In the genomic region with DNA sequence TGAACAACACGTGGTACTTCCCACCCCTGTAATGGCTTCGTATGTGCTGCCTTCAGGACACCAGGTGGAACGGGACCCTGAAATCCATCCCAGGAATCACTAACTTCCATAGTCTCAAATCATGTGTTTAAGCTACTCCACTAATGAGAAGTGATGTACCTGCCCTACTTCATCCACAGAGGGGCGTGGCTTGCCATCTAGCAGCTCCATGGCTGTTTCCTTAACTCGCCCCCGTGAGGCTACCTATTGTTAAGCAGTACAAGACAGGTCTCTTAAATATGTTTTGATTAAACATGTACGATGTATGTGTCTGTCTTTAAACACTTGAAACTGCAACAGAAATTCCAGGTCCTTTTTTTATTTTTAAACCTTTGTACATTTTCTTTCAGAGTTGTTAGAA, we compare ENCODE assay signal across 28 cellular contexts. TPM values are rescaled to one million over a fixed set of nuclear protein-coding genes. Genes with fewer than 3 reads are reported as not detected.
DNase-seq lines count a peak whose midpoint lies in the region; ATAC-seq and TF ChIP-seq lines count a peak whose summit lies in the region.
"Had no signal": no experiment of that assay in that cellular context is flagged by ENCODE, and none has a peak within 500 bp of the region (broad histone marks: within the 10 kb centered on the region; RNA-seq: fewer than 3 reads in every experiment).

No MANE protein-coding gene starts in this region.

- intact Hi-C loops in CD8-positive, alpha-beta T cell (cut with DNase I, micrococcal nuclease), result no loop called here
- intact Hi-C loops in HCT116 (cut with micrococcal nuclease) (no loop called here), left cardiac atrium (cut with DNase I) (no loop called here)

- no peaks in the 10 kb centered on the region for H3K27me3 Mint-ChIP-seq in CD8-positive, alpha-beta T cell (ENCODE audit: low read depth)
- H3K27me3 Mint-ChIP-seq in brain, result no peaks in the 10 kb centered on the region
- no peaks in the 10 kb centered on the region for H3K27me3 Mint-ChIP-seq in nephron (ENCODE audit: low read depth)
- H3K27me3 Mint-ChIP-seq in stimulated activated naive B cell treated with anti-CD40 and anti-IgM and Interleukin-4, amounts not matched to agents 10 μg/mL and 1 μg/mL and 100 μg/mL, for 72 hours, result no peaks in the 10 kb centered on the region
- H3K27me3 Mint-ChIP-seq: activated CD8-positive, alpha-beta memory T cell treated with anti-CD3 and anti-CD28 coated beads, Interleukin-2, amount 10 ng/mL, durations not matched to agents 7 days and 5 days; activated naive CD8-positive, alpha-beta T cell treated with anti-CD3 and anti-CD28 coated beads for 36 hours; type B pancreatic cell had no signal

- CTCF ChIA-PET in CD8-positive, alpha-beta T cell (lab: Charles Lee), result interaction anchor here (1.0 kb wide), 1 partner anchor 9 kb away, joined by 3 read pairs; no protein-coding TSS in a partner anchor
- CTCF ChIA-PET in HCT116 (lab: Charles Lee), result no interaction called here

- no peak for TF ChIP-seq RAD21 in HCT116 (IDR thresholded peaks at IDR 0.05; ENCODE audit: low read depth)

- H3K4me3 Mint-ChIP-seq in CD8-positive, alpha-beta T cell, result no peak overlapping the region
- no peak overlapping the region for H3K4me3 Mint-ChIP-seq in brain
- no peak overlapping the region for H3K4me3 Mint-ChIP-seq in nephron
- H3K4me3 Mint-ChIP-seq in stimulated activated naive B cell treated with anti-CD40 and anti-IgM and Interleukin-4, amounts not matched to agents 10 μg/mL and 1 μg/mL and 100 μg/mL, for 72 hours, result no peak overlapping the region
- H3K4me3 Mint-ChIP-seq: activated CD8-positive, alpha-beta memory T cell treated with anti-CD3 and anti-CD28 coated beads, Interleukin-2, amount 10 ng/mL, durations not matched to agents 7 days and 5 days; activated naive CD8-positive, alpha-beta T cell treated with anti-CD3 and anti-CD28 coated beads for 36 hours; endodermal cell; H9; immature natural killer cell; neural progenitor cell; type B pancreatic cell had no signal

- H3K4me1 ChIP-seq in CD8-positive, alpha-beta T cell (ENCODE audit: insufficient read depth, low read length), result peaks cover 13% of the 10 kb centered on the region
- H3K4me1 ChIP-seq in HCT116 (ENCODE audit: control insufficient read depth in 1 of 2, insufficient read depth in 2 of 2, low read length in 2 of 2), result peaks cover 0 to 10% of the 10 kb centered on the region in 2 experiments; a peak in 2 of 4 replicates

- no peaks in the 10 kb centered on the region for H3K36me3 ChIP-seq in CD8-positive, alpha-beta T cell (ENCODE audit: insufficient read depth, low read length)
- H3K36me3 ChIP-seq in HCT116 (ENCODE audit: control insufficient read depth in 1 of 2, insufficient read depth in 2 of 2, low read length in 2 of 2) (peaks cover 2 to 5% of the 10 kb centered on the region in 2 experiments; a peak in 2 of 4 replicates), brain microvascular endothelial cell (replicated peaks) (peaks cover 6% of the 10 kb centered on the region)
- H3K36me3 ChIP-seq: neural progenitor cell had no signal

- H2AFZ ChIP-seq in HCT116 (ENCODE audit: low read depth, low read length, poor library complexity, severe bottlenecking), result no peak overlapping the region
- H2AFZ ChIP-seq: neural progenitor cell had no signal

- peaks cover 20% of the 10 kb centered on the region for H3K4me1 Mint-ChIP-seq in CD8-positive, alpha-beta T cell (ENCODE audit: low read depth)
- peaks cover 33% of the 10 kb centered on the region for H3K4me1 Mint-ChIP-seq in brain
- peaks cover 40% of the 10 kb centered on the region for H3K4me1 Mint-ChIP-seq in nephron
- peaks cover 8 to 16% of the 10 kb centered on the region in 2 donors for H3K4me1 Mint-ChIP-seq in stimulated activated naive B cell treated with anti-CD40 and anti-IgM and Interleukin-4, amounts not matched to agents 10 μg/mL and 1 μg/mL and 100 μg/mL, for 72 hours

- no peaks in the 10 kb centered on the region for H3K79me2 ChIP-seq in HCT116 (ENCODE audit: insufficient read depth, low read length)

- no peak overlapping the region for H3K4me2 ChIP-seq in HCT116 (ENCODE audit: low read length)
- H3K4me2 ChIP-seq: neural progenitor cell had no signal

- peak in 1 of 7 experiments; percentile 42 for DNase-seq in CD8-positive, alpha-beta T cell
- DNase-seq in HCT116 (ENCODE audit: low read depth, low spot score) (no peak), left cardiac atrium (no peak), brain microvascular endothelial cell (no peak)
- no peak for DNase-seq in stimulated activated naive B cell treated with anti-CD40 and anti-IgM and Interleukin-4, amounts not matched to agents 10 μg/mL and 1 μg/mL and 100 μg/mL, for 72 hours
- DNase-seq: activated CD4-positive, alpha-beta T cell treated with anti-CD3 and anti-CD28 coated beads for 1 hour; activated CD8-positive, alpha-beta memory T cell treated with anti-CD3 and anti-CD28 coated beads, Interleukin-2, amount 10 ng/mL, durations not matched to agents 7 days and 5 days; activated naive CD8-positive, alpha-beta T cell treated with anti-CD3 and anti-CD28 coated beads for 36 hours; activated T-cell treated with anti-CD3 and anti-CD28 coated beads, Interleukin-2, amount 50 U/mL, for 48 hours; aorta; C1 segment of cervical spinal cord; Calu3; central memory CD4-positive, alpha-beta T cell; endodermal cell; H9; immature natural killer cell; left ventricle myocardium inferior; NCI-H1092 treated with DMSO at 0.1 percent for 48 hours; NCI-H2029; NCI-H345; NCI-H82; right cardiac atrium; RPMI8226; spleen had no signal

- TF ChIP-seq CTCF in CD8-positive, alpha-beta T cell (IDR thresholded peaks at IDR 0.05), result no peak
- TF ChIP-seq CTCF in HCT116 (IDR thresholded peaks at IDR 0.05 in 2 of 3, conservative IDR thresholded peaks at IDR 0.05 in 1 of 3; ENCODE audit: borderline replicate concordance in 1 of 3, insufficient read depth in 1 of 3, low read depth in 2 of 3, low read length in 2 of 3) (0 out of 6 replicates have a peak, but pooled peaks of 2 of the 3 experiments have one; percentile 6 to 11), brain (conservative IDR thresholded peaks at IDR 0.05) (no peak), nephron (IDR thresholded peaks at IDR 0.05; ENCODE audit: unreplicated experiment in 3 of 3) (no peak), brain microvascular endothelial cell (IDR thresholded peaks at IDR 0.05; ENCODE audit: low read depth, low read length, missing control alignments) (no peak)

- POLR2A ChIA-PET in CD8-positive, alpha-beta T cell (lab: Charles Lee), result interaction anchor here (1.2 kb wide), 1 partner anchor 33 kb away, joined by 4 read pairs; the partner anchor contains the start of gene SFXN2
- POLR2A ChIA-PET in HCT116 (lab: Charles Lee), result no interaction called here

- H3K27ac ChIP-seq in CD8-positive, alpha-beta T cell (ENCODE audit: low read depth, low read length), result no peak overlapping the region
- H3K27ac ChIP-seq in HCT116 (ENCODE audit: low read depth, low read length) (no peak overlapping the region), brain microvascular endothelial cell (no peak overlapping the region)
- H3K27ac ChIP-seq: left ventricle myocardium inferior, neural progenitor cell had no signal

- ATAC-seq in CD8-positive, alpha-beta T cell, result peak; percentile 65
- ATAC-seq in HCT116, result peak; percentile 50
- no peak for ATAC-seq in stimulated activated naive B cell treated with anti-CD40 and anti-IgM and Interleukin-4, amounts not matched to agents 10 μg/mL and 1 μg/mL and 100 μg/mL, for 72 hours (replicated peaks)
- ATAC-seq in left cardiac atrium, result no peak
- ATAC-seq: activated CD8-positive, alpha-beta memory T cell treated with anti-CD3 and anti-CD28 coated beads, Interleukin-2, amount 10 ng/mL, durations not matched to agents 7 days and 5 days; right cardiac atrium had no signal

- no TSS peak for BruUV-seq in HCT116 (replicated peaks; lab: Mats Ljungman, UMichigan)

- no peaks in the 10 kb centered on the region for H3K27me3 ChIP-seq in CD8-positive, alpha-beta T cell (ENCODE audit: insufficient read depth, low read length)
- H3K27me3 ChIP-seq in HCT116 (ENCODE audit: insufficient read depth, low read length) (no peaks in the 10 kb centered on the region), brain microvascular endothelial cell (replicated peaks) (no peaks in the 10 kb centered on the region)
- H3K27me3 ChIP-seq: neural progenitor cell, spleen had no signal

- TF ChIP-seq POLR2A in HCT116 (IDR thresholded peaks at IDR 0.05; ENCODE audit: borderline replicate concordance, extremely low read depth, insufficient read depth, insufficient read length), result no peak

- no peaks in the 10 kb centered on the region for H3K9me3 Mint-ChIP-seq in CD8-positive, alpha-beta T cell
- peaks cover 0 to 3% (median 0%) of the 10 kb centered on the region in 5 experiments for H3K9me3 Mint-ChIP-seq in brain
- H3K9me3 Mint-ChIP-seq in nephron, result no peaks in the 10 kb centered on the region
- no peaks in the 10 kb centered on the region for H3K9me3 Mint-ChIP-seq in stimulated activated naive B cell treated with anti-CD40 and anti-IgM and Interleukin-4, amounts not matched to agents 10 μg/mL and 1 μg/mL and 100 μg/mL, for 72 hours
- H3K9me3 Mint-ChIP-seq: activated naive CD8-positive, alpha-beta T cell treated with anti-CD3 and anti-CD28 coated beads for 36 hours; endodermal cell; H9; immature natural killer cell; neural progenitor cell; type B pancreatic cell had no signal

- no peaks in the 10 kb centered on the region for H4K20me1 ChIP-seq in HCT116 (ENCODE audit: insufficient read depth)

- H3K9me2 ChIP-seq in HCT116 (ENCODE audit: insufficient read depth), result no peaks in the 10 kb centered on the region

- H3K36me3 Mint-ChIP-seq in CD8-positive, alpha-beta T cell, result peaks cover 5% of the 10 kb centered on the region
- H3K36me3 Mint-ChIP-seq in brain (peaks cover 50% of the 10 kb centered on the region), nephron (ENCODE audit: low read depth) (peaks cover 43% of the 10 kb centered on the region)
- peaks cover 9 to 13% of the 10 kb centered on the region in 2 donors for H3K36me3 Mint-ChIP-seq in stimulated activated naive B cell treated with anti-CD40 and anti-IgM and Interleukin-4, amounts not matched to agents 10 μg/mL and 1 μg/mL and 100 μg/mL, for 72 hours

- no peak overlapping the region for H3K27ac Mint-ChIP-seq in CD8-positive, alpha-beta T cell
- peak overlapping the region in 3 of 5 experiments; percentile 29 to 82 (median 58) for H3K27ac Mint-ChIP-seq in brain
- peak overlapping the region; percentile 59 to 92 (median 73) for H3K27ac Mint-ChIP-seq in nephron
- H3K27ac Mint-ChIP-seq in stimulated activated naive B cell treated with anti-CD40 and anti-IgM and Interleukin-4, amounts not matched to agents 10 μg/mL and 1 μg/mL and 100 μg/mL, for 72 hours, result no peak overlapping the region
- H3K27ac Mint-ChIP-seq: activated CD8-positive, alpha-beta memory T cell treated with anti-CD3 and anti-CD28 coated beads, Interleukin-2, amount 10 ng/mL, durations not matched to agents 7 days and 5 days; endodermal cell; H9; immature natural killer cell; neural progenitor cell; type B pancreatic cell had no signal

- no peak overlapping the region for H3K4me3 ChIP-seq in CD8-positive, alpha-beta T cell (ENCODE audit: low read depth, low read length)
- H3K4me3 ChIP-seq in HCT116 (replicated peaks in 1 of 2; ENCODE audit: low read depth in 1 of 2, low read length in 2 of 2) (no peak overlapping the region), brain microvascular endothelial cell (ENCODE audit: low read depth, low read length) (no peak overlapping the region)
- H3K4me3 ChIP-seq: left ventricle myocardium inferior, neural progenitor cell, spleen had no signal

- RAD21 ChIA-PET in HCT116 (lab: Charles Lee; ENCODE audit: low non-redundant PET in 1 of 2, low total read pairs in 2 of 2, uncharacterized antibody in 2 of 2, unreplicated experiment in 2 of 2), result no interaction called here

- no peaks in the 10 kb centered on the region for H3K9me3 ChIP-seq in CD8-positive, alpha-beta T cell (ENCODE audit: low read length)
- no peaks in the 10 kb centered on the region for H3K9me3 ChIP-seq in HCT116 (ENCODE audit: control insufficient read depth in 1 of 2, insufficient read depth in 1 of 2, low read depth in 1 of 2, low read length in 2 of 2)
- H3K9me3 ChIP-seq: left ventricle myocardium inferior, spleen had no signal

- in situ Hi-C loops in brain microvascular endothelial cell (cut with HindIII; ENCODE audit: low pct_ligation_motif_present, low sequenced_read_pairs), result no loop called here

- H3K9ac ChIP-seq in HCT116 (ENCODE audit: low read length), result no peak overlapping the region
- H3K9ac ChIP-seq: neural progenitor cell had no signal

RNA-seq across cellular contexts. Expression of gene ARL3, which starts 31.8 kb away (rescaled TPM):
- total RNA-seq in CD8-positive, alpha-beta T cell, result under 1 TPM; 0.49 to 0.75 TPM
- total RNA-seq in HCT116 (2021; ENCODE audit: unreplicated experiment) (13.3 TPM), left cardiac atrium (10 to 100 TPM; 12.0 to 12.4 TPM)
- polyA plus RNA-seq in HCT116 (2012), result 8.4 and 10.1 TPM in 2 replicates
- polyA plus RNA-seq in brain (ENCODE audit: insufficient read depth, low read depth, low replicate concordance), result 33.2 TPM

RNA-seq across cellular contexts. Expression of gene SFXN2, which starts 32.0 kb away (rescaled TPM):
- total RNA-seq in CD8-positive, alpha-beta T cell, result 1 to 10 TPM; 5.3 to 5.7 TPM
- total RNA-seq in HCT116 (2021; ENCODE audit: unreplicated experiment), result 22.9 TPM
- polyA plus RNA-seq in HCT116 (2012), result 7.2 and 14.3 TPM in 2 replicates
- polyA plus RNA-seq in brain (ENCODE audit: insufficient read depth, low read depth, low replicate concordance), result 5.7 TPM
- 1 to 10 TPM; 3.2 to 4.0 TPM for total RNA-seq in left cardiac atrium

RNA-seq across cellular contexts. Expression of gene TRIM8, which starts 38.2 kb away (rescaled TPM):
- total RNA-seq in CD8-positive, alpha-beta T cell, result 10 to 100 TPM; 47.9 to 53.1 TPM
- total RNA-seq in HCT116 (2021; ENCODE audit: unreplicated experiment) (91.6 TPM), left cardiac atrium (100 to 1,000 TPM; 104 to 108 TPM)
- 131 and 143 TPM in 2 replicates for polyA plus RNA-seq in HCT116 (2012)
- 97.4 TPM for polyA plus RNA-seq in brain (ENCODE audit: insufficient read depth, low read depth, low replicate concordance)

Comparison
In these comparisons a context has a peak if more than half of its experiments do, and no peak if none do; other contexts are left out.
1. ATAC-seq: peak in CD8-positive, alpha-beta T cell (single experiment) and HCT116 (single experiment); none in stimulated activated naive B cell treated with anti-CD40 and anti-IgM and Interleukin-4, amounts not matched to agents 10 μg/mL and 1 μg/mL and 100 μg/mL, for 72 hours (0 of 2) and left cardiac atrium (0 of 2).
2. H3K27ac Mint-ChIP-seq: peak in brain (3 of 5) and nephron (3 of 3); none in CD8-positive, alpha-beta T cell (single experiment) and stimulated activated naive B cell treated with anti-CD40 and anti-IgM and Interleukin-4, amounts not matched to agents 10 μg/mL and 1 μg/mL and 100 μg/mL, for 72 hours (single experiment).
3. CTCF ChIP-seq: peak in HCT116 (2 of 3); none in CD8-positive, alpha-beta T cell (single experiment), brain (0 of 2), nephron (0 of 3) and brain microvascular endothelial cell (single experiment).